Comparison of ENCODE assay signal across 8 cellular contexts in the genomic region with DNA sequence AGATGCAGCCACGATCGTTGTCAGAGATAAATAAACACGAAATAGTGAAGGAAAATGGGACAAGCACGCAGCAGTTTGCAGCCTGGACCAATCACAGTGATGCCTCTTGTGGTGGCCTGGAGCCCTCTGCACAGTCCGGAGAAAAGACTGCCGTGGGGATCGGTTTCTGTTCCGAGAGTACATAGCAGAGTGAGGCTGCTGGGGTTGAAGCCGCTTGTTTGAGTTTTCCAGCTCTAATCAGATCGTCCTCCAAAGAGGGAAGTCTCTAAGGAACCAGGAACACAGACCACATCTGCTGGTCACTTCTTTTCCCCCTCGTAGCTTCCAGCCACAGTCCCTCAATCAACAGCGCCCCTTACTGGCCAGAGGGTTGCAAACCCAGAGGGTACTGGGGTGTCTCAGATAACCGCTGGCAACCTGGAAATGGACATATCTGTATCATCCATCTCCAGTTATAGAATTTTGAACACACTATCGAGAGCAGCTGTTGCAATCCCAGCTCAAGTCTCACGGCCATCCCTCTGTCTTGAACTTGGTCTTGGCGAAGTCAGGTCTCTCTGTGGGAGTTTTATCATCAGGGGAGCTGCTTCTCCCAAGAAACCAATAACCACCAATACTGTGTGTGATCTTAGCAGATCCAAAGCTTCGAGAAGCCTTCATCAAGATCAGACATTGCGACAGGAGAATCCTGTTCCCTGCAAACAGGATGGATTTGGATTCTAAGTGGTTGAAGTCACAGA. TPM values are rescaled to one million over a fixed set of nuclear protein-coding genes. Genes with fewer than 3 reads are reported as not detected.
DNase-seq lines count a peak whose midpoint lies in the region; ATAC-seq, FAIRE-seq and TF ChIP-seq lines count a peak whose summit lies in the region.

No MANE protein-coding gene starts in this region.

- peak; percentile 65 for TF ChIP-seq CTCF in WTC11 (IDR thresholded peaks at IDR 0.05)
- TF ChIP-seq CTCF in keratinocyte (optimal IDR thresholded peaks at IDR 0.05 in 1 of 3, IDR thresholded peaks at IDR 0.05 in 1 of 3, conservative IDR thresholded peaks at IDR 0.05 in 1 of 3; ENCODE audit: extremely low read depth in 1 of 3, insufficient read depth in 2 of 3, low read length in 3 of 3): peak; percentile 73 to 84 (median 74)

- no peak overlapping the region for H2AFZ ChIP-seq in keratinocyte (ENCODE audit: control insufficient read depth, low read length)

- H3K9me3 ChIP-seq in keratinocyte (ENCODE audit: control insufficient read depth, low read depth, low read length): no peaks in the 10 kb centered on the region

- H3K27ac ChIP-seq in caudate nucleus (ENCODE audit: low read depth, low read length) (peak overlapping the region; percentile 90), keratinocyte (ENCODE audit: control insufficient read depth, insufficient read depth, low read length) (no peak overlapping the region)

- no peaks in the 10 kb centered on the region for H3K4me1 ChIP-seq in keratinocyte (ENCODE audit: control insufficient read depth, extremely low read depth, insufficient read depth, low read length)

- H3K9me3 Mint-ChIP-seq in WTC11: no peaks in the 10 kb centered on the region

- dilution Hi-C loops in keratinocyte (cut with MboI; ENCODE audit: extremely low pct_ligation_motif_present, low sequenced_read_pairs): no loop called here

- no peaks in the 10 kb centered on the region for H3K36me3 Mint-ChIP-seq in WTC11

- H3K4me3 ChIP-seq in keratinocyte (ENCODE audit: control insufficient read depth in 2 of 3, extremely low read depth in 1 of 3, insufficient read depth in 2 of 3, low read depth in 1 of 3, low read length in 3 of 3): no peak overlapping the region

- DNase-seq in AG08396 (ENCODE audit: low spot score) (peak; percentile 78), NCI-H1105 treated with DMSO at 0.1 percent for 48 hours (lab: John Stamatoyannopoulos, UW) (peak; percentile 57), WTC11 (ENCODE audit: low spot score) (peak; percentile 82), caudate nucleus (lab: John Stamatoyannopoulos, UW) (peak in 59 of 61 donors; percentile 15 to 86 (median 70)), keratinocyte (ENCODE audit: low read depth, low spot score) (no peak)
- peak; percentile 7 to 40 for DNase-seq in stimulated activated CD4-positive, alpha-beta T cell treated with anti-CD3 and anti-CD28 coated beads, Interleukin-15, amount 100 ng/mL, for 1 hour (ENCODE audit: low read depth in 1 of 2, low spot score in 1 of 2)

- peaks cover 16% of the 10 kb centered on the region for H3K27me3 Mint-ChIP-seq in WTC11 (ENCODE audit: low read depth)

- POLR2A ChIA-PET in WTC11 (lab: Charles Lee): interaction anchor here (0.6 to 1.1 kb wide), 2 partner anchors 18 to 103 kb away, joined by 3 to 5 read pairs; no protein-coding TSS in a partner anchor

- peaks cover 42% of the 10 kb centered on the region for H3K4me1 Mint-ChIP-seq in WTC11

- no peak overlapping the region for H3K9ac ChIP-seq in keratinocyte (ENCODE audit: control insufficient read depth, extremely low read depth, insufficient read depth, low read length)

- H3K27ac Mint-ChIP-seq in WTC11: no peak overlapping the region

- H3K36me3 ChIP-seq in keratinocyte (ENCODE audit: control insufficient read depth in 2 of 2, extremely low read depth in 1 of 2, insufficient read depth in 2 of 2, low read length in 2 of 2): no peaks in the 10 kb centered on the region

- peak overlapping the region; percentile 58 for H3K4me3 Mint-ChIP-seq in WTC11

- FAIRE-seq in keratinocyte (lab: Jason Lieb, UNC): peak; percentile 26

- no peaks in the 10 kb centered on the region for H3K9me1 ChIP-seq in keratinocyte (ENCODE audit: control insufficient read depth, extremely low read depth, insufficient read depth, low read length)

- ATAC-seq in GM19023 (IDR thresholded peaks at IDR 0.05; ENCODE audit: unreplicated experiment): peak; percentile 54
- peak; percentile 94 for ATAC-seq in WTC11
- ATAC-seq in HG03521 (IDR thresholded peaks at IDR 0.05; ENCODE audit: unreplicated experiment): no peak

- no peaks in the 10 kb centered on the region for H3K79me2 ChIP-seq in keratinocyte (ENCODE audit: control insufficient read depth, insufficient read depth, low read length)

- CTCF ChIA-PET in WTC11 (lab: Charles Lee): interaction anchor here (0.6 to 5.5 kb wide), 53 partner anchors 9 to 1193 kb away, joined by 3 to 92 read pairs (median 5); a partner anchor contains a TSS

- H3K4me2 ChIP-seq in keratinocyte (ENCODE audit: control insufficient read depth, extremely low read depth, insufficient read depth, low read depth, low read length): peak overlapping the region; percentile 58

- no peaks in the 10 kb centered on the region for H4K20me1 ChIP-seq in keratinocyte (ENCODE audit: control insufficient read depth, extremely low read depth, insufficient read depth, low read length)

- H3K27me3 ChIP-seq in keratinocyte (ENCODE audit: control insufficient read depth, extremely low read depth, insufficient read depth, low read length): no peaks in the 10 kb centered on the region

TF ChIP-seq in WTC11, 78 proteins besides CTCF, POLR2A, EP300 and RAD21:
- TF ChIP-seq, protein P1, sequence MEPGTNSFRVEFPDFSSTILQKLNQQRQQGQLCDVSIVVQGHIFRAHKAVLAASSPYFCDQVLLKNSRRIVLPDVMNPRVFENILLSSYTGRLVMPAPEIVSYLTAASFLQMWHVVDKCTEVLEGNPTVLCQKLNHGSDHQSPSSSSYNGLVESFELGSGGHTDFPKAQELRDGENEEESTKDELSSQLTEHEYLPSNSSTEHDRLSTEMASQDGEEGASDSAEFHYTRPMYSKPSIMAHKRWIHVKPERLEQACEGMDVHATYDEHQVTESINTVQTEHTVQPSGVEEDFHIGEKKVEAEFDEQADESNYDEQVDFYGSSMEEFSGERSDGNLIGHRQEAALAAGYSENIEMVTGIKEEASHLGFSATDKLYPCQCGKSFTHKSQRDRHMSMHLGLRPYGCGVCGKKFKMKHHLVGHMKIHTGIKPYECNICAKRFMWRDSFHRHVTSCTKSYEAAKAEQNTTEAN (CRISPR knock-in tag; IDR thresholded peaks at IDR 0.05): no peak
- TF ChIP-seq GABPB1 (CRISPR knock-in tag; IDR thresholded peaks at IDR 0.05) (no peak), ZNF232 (CRISPR knock-in tag; IDR thresholded peaks at IDR 0.05) (no peak), KAT7 (CRISPR knock-in tag; IDR thresholded peaks at IDR 0.05; ENCODE audit: borderline replicate concordance) (no peak), EMX1 (CRISPR knock-in tag; IDR thresholded peaks at IDR 0.05) (no peak), JUN (CRISPR knock-in tag; IDR thresholded peaks at IDR 0.05) (no peak), TEAD4 (CRISPR knock-in tag; IDR thresholded peaks at IDR 0.05) (no peak), TCF7 (CRISPR knock-in tag; IDR thresholded peaks at IDR 0.05; ENCODE audit: low read depth) (no peak), NR1H2 (CRISPR knock-in tag; IDR thresholded peaks at IDR 0.05) (no peak), CREM (CRISPR knock-in tag; IDR thresholded peaks at IDR 0.05) (no peak), MXD4 (CRISPR knock-in tag; IDR thresholded peaks at IDR 0.05; ENCODE audit: borderline replicate concordance) (no peak), ZNF138 (CRISPR knock-in tag; conservative IDR thresholded peaks at IDR 0.05) (no peak)
- TF ChIP-seq, protein P2, sequence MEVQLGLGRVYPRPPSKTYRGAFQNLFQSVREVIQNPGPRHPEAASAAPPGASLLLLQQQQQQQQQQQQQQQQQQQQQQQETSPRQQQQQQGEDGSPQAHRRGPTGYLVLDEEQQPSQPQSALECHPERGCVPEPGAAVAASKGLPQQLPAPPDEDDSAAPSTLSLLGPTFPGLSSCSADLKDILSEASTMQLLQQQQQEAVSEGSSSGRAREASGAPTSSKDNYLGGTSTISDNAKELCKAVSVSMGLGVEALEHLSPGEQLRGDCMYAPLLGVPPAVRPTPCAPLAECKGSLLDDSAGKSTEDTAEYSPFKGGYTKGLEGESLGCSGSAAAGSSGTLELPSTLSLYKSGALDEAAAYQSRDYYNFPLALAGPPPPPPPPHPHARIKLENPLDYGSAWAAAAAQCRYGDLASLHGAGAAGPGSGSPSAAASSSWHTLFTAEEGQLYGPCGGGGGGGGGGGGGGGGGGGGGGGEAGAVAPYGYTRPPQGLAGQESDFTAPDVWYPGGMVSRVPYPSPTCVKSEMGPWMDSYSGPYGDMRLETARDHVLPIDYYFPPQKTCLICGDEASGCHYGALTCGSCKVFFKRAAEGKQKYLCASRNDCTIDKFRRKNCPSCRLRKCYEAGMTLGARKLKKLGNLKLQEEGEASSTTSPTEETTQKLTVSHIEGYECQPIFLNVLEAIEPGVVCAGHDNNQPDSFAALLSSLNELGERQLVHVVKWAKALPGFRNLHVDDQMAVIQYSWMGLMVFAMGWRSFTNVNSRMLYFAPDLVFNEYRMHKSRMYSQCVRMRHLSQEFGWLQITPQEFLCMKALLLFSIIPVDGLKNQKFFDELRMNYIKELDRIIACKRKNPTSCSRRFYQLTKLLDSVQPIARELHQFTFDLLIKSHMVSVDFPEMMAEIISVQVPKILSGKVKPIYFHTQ (CRISPR knock-in tag; IDR thresholded peaks at IDR 0.05): no peak
- TF ChIP-seq, protein P3, sequence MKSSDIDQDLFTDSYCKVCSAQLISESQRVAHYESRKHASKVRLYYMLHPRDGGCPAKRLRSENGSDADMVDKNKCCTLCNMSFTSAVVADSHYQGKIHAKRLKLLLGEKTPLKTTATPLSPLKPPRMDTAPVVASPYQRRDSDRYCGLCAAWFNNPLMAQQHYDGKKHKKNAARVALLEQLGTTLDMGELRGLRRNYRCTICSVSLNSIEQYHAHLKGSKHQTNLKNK (CRISPR knock-in tag; IDR thresholded peaks at IDR 0.05): no peak

RNA-seq across cellular contexts. Expression of a gene that starts 57.4 kb away (rescaled TPM):
- 2.1 to 2.4 TPM (median 2.2 TPM) in 3 replicates for total RNA-seq in WTC11 (2021)
- not detected in 3 replicates for polyA plus RNA-seq in keratinocyte
- polyA plus RNA-seq in keratinocyte (2011; ENCODE audit: low read depth): not detected
- polyA plus RNA-seq in keratinocyte (2011; cell fraction: cytosol; rRNA removed): not detected in 2 replicates
- not detected in 2 replicates for polyA plus RNA-seq in keratinocyte (2011; cell fraction: nucleus; rRNA removed)
- polyA plus RNA-seq in keratinocyte (2012; ENCODE audit: low replicate concordance): not detected in 2 replicates
- polyA minus RNA-seq in keratinocyte: not detected in 3 replicates
- polyA minus RNA-seq in keratinocyte (2011; cell fraction: cytosol; rRNA and poly(A)+ RNA removed): not detected
- not detected in 2 replicates for polyA minus RNA-seq in keratinocyte (2011; cell fraction: nucleus; rRNA and poly(A)+ RNA removed)
